ENCODE assay signal across 7 cellular contexts in the genomic region with DNA sequence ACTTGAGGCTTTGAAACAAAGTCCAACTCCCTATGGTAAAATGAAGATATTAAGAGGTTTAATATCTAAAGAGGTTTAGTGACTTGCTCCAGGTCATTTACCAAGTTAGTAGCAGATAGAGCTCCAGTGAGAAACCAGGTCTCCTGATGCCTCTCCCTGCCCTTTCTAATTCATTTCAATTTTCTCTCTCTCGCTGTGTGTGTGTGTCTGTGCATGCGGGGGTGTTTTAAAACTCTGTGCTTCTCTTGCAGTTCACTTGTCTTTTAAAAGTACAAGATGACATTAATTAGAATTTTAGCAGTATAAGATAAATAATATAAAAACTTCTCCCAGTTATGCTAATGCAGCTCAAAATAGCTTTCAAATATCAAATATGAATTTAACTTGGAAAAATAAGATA. TPM values are rescaled to one million over a fixed set of nuclear protein-coding genes. Genes with fewer than 3 reads are reported as not detected.
"Had no signal": no experiment of that assay in that cellular context is flagged by ENCODE, and none has a peak within 500 bp of the region (broad histone marks: within the 10 kb centered on the region; RNA-seq: fewer than 3 reads in every experiment).

No MANE protein-coding gene starts in this region.

- H3K27ac Mint-ChIP-seq: IgD-negative memory B cell had no signal

- H3K4me3 ChIP-seq: K562 had no signal

- H3K4me3 Mint-ChIP-seq: IgD-negative memory B cell had no signal

- DNase-seq: IMR-90, KBM-7 had no signal

RNA-seq across cellular contexts. Expression of a gene that starts 8.2 kb away (rescaled TPM):
- total RNA-seq: HepG2, HT-29, HT1080, IMR-90, K562 had no signal

RNA-seq across cellular contexts. Expression of a gene that starts 13.9 kb away (rescaled TPM):
- total RNA-seq: HT1080, IMR-90, K562 had no signal

RNA-seq across cellular contexts. Expression of a gene that starts 58.5 kb away (rescaled TPM):
- total RNA-seq: HT1080, IMR-90 had no signal
